In genomic region chr1:111535256-111536191, GRCh38 we compare ENCODE assay signal across 14 cellular contexts. TPM values are rescaled to one million over a fixed set of nuclear protein-coding genes. Genes with fewer than 3 reads are reported as not detected.
DNase-seq lines count a peak whose midpoint lies in the region; ATAC-seq and TF ChIP-seq lines count a peak whose summit lies in the region.
"Had no signal": no experiment of that assay in that cellular context is flagged by ENCODE, and none has a peak within 500 bp of the region (broad histone marks: within the 10 kb centered on the region; RNA-seq: fewer than 3 reads in every experiment).

No MANE protein-coding gene starts in this region.

- TF ChIP-seq EP300 in tibial nerve (IDR thresholded peaks at IDR 0.05), result peak in 1 of 2 donors; percentile 67

- peak; percentile 50 for DNase-seq in astrocyte of the hippocampus (ENCODE audit: low read depth, low spot score)
- peak; percentile 87 for DNase-seq in globus pallidus (ENCODE audit: low spot score)
- no peak for DNase-seq in neuronal stem cell (ENCODE audit: low spot score)
- no peak for DNase-seq in tibial nerve (ENCODE audit: low spot score in 2 of 2)
- DNase-seq in stimulated activated CD4-positive, alpha-beta T cell treated with anti-CD3 and anti-CD28 coated beads, Interleukin-2, amount 100 ng/mL, for 24 hours, result no peak
- DNase-seq in SW 1271 (lab: John Stamatoyannopoulos, UW), result no peak
- no peak for DNase-seq in RKO (ENCODE audit: low spot score)
- DNase-seq: GOT3; NK-92 treated with Interleukin-12 subunit alpha and Interleukin-12 subunit beta, amount 100 ng/mL, for 24 hours had no signal

- no peak overlapping the region for H2BK5ac ChIP-seq in neuronal stem cell (ENCODE audit: low read length)

- peaks cover 1 to 14% of the 10 kb centered on the region in 2 donors for H3K4me1 ChIP-seq in neuronal stem cell (ENCODE audit: control insufficient read depth in 2 of 2, insufficient read depth in 1 of 2, low read depth in 1 of 2, low read length in 2 of 2)
- H3K4me1 ChIP-seq in tibial nerve, result peaks cover 0 to 34% (median 6%) of the 10 kb centered on the region in 4 donors

- no peak overlapping the region for H4K8ac ChIP-seq in neuronal stem cell (ENCODE audit: low read depth, low read length)

- no peak overlapping the region for H3K23ac ChIP-seq in neuronal stem cell (ENCODE audit: low read depth, low read length, poor library complexity)

- H2BK120ac ChIP-seq in neuronal stem cell (ENCODE audit: low read depth, low read length), result no peak overlapping the region

- no peak for TF ChIP-seq CTCF in tibial nerve (IDR thresholded peaks at IDR 0.05)

- ATAC-seq in HG02623 (IDR thresholded peaks at IDR 0.05; ENCODE audit: unreplicated experiment), result no peak

- no peak overlapping the region for H2AK5ac ChIP-seq in neuronal stem cell (ENCODE audit: low read depth, low read length)

- H3K27me3 ChIP-seq in neuronal stem cell (ENCODE audit: control insufficient read depth in 3 of 3, insufficient read depth in 3 of 3, low read depth in 1 of 3, low read length in 3 of 3), result no peaks in the 10 kb centered on the region
- no peaks in the 10 kb centered on the region for H3K27me3 ChIP-seq in tibial nerve
- H3K27me3 ChIP-seq: cardiac muscle cell had no signal

- WGBS in neuronal stem cell (ENCODE audit: extremely low coverage in 2 of 2, insufficient read length in 2 of 2, insufficient replicate concordance in 1 of 2), 2 donors, result no CpG with 5 or more reads among the region's 14 CpGs
- 38% methylated on average over 14 of the region's 14 CpGs for WGBS in tibial nerve, 2 donors

- no peak overlapping the region for H3K14ac ChIP-seq in neuronal stem cell (ENCODE audit: low read length)

- no peaks in the 10 kb centered on the region for H3K9me3 ChIP-seq in neuronal stem cell (replicated peaks in 1 of 2; ENCODE audit: control insufficient read depth in 2 of 2, insufficient read depth in 1 of 2, low read depth in 1 of 2, low read length in 2 of 2)
- no peaks in the 10 kb centered on the region for H3K9me3 ChIP-seq in tibial nerve

- H2BK15ac ChIP-seq in neuronal stem cell (ENCODE audit: low read length), result no peak overlapping the region

- H4K91ac ChIP-seq in neuronal stem cell (ENCODE audit: low read depth, low read length, poor library complexity), result no peak overlapping the region

- no peak overlapping the region for H3K4ac ChIP-seq in neuronal stem cell (ENCODE audit: low read length)

- H2BK12ac ChIP-seq in neuronal stem cell (ENCODE audit: low read length), result no peak overlapping the region

- H3K27ac ChIP-seq in neuronal stem cell (replicated peaks; ENCODE audit: low read length), result no peak overlapping the region
- H3K27ac ChIP-seq in tibial nerve, result peak overlapping the region; percentile 48 to 88 (median 72)
- H3K27ac ChIP-seq: C4-2B, cardiac muscle cell, SK-N-MC had no signal

- no peak overlapping the region for H3K9ac ChIP-seq in neuronal stem cell (ENCODE audit: low read depth, low read length, poor library complexity)

- no peak overlapping the region for H3K18ac ChIP-seq in neuronal stem cell (ENCODE audit: low read length)

- no peak for TF ChIP-seq POLR2A in tibial nerve (IDR thresholded peaks at IDR 0.05)

- H3K79me1 ChIP-seq in neuronal stem cell (ENCODE audit: low read depth, low read length), result no peaks in the 10 kb centered on the region

- H3K4me3 ChIP-seq in neuronal stem cell (ENCODE audit: low read length in 2 of 2) (no peak overlapping the region), tibial nerve (no peak overlapping the region)
- H3K4me3 ChIP-seq: cardiac muscle cell, SK-N-MC had no signal

- H3K36me3 ChIP-seq in neuronal stem cell (replicated peaks in 1 of 2; ENCODE audit: control insufficient read depth in 2 of 2, insufficient read depth in 2 of 2, low read length in 2 of 2) (no peaks in the 10 kb centered on the region), tibial nerve (no peaks in the 10 kb centered on the region)
- H3K36me3 ChIP-seq: cardiac muscle cell had no signal

- no peak overlapping the region for H3K4me2 ChIP-seq in neuronal stem cell (ENCODE audit: insufficient read depth, low read length, poor library complexity, severe bottlenecking)

- peak overlapping the region; percentile 44 for H2AFZ ChIP-seq in neuronal stem cell (ENCODE audit: low read length)

RNA-seq across cellular contexts. Expression of gene ADORA3, which starts 32.1 kb away (rescaled TPM):
- not detected for polyA plus RNA-seq in neuronal stem cell (2013, experiment 1 of 2)
- not detected for polyA plus RNA-seq in neuronal stem cell (2013, experiment 2 of 2)
- 10 to 100 TPM in 2 of 4 donors, 1 to 10 TPM in 2; 5.3 to 17.5 (median 9.9) TPM for total RNA-seq in tibial nerve
- total RNA-seq: cardiac muscle cell, Daoy had no signal
- polyA plus RNA-seq: cardiac muscle cell had no signal

RNA-seq across cellular contexts. Expression of gene TMIGD3, which starts 32.1 kb away (rescaled TPM):
- polyA plus RNA-seq in neuronal stem cell (2013, experiment 1 of 2), result not detected
- not detected for polyA plus RNA-seq in neuronal stem cell (2013, experiment 2 of 2)
- 1 to 10 TPM in 2 of 4 donors, under 1 TPM in 2; 0.59 to 9.6 (median 2.3) TPM for total RNA-seq in tibial nerve
- total RNA-seq: cardiac muscle cell, Daoy had no signal
- polyA plus RNA-seq: cardiac muscle cell had no signal

Comparison
In these comparisons a context has a peak if more than half of its experiments do, and no peak if none do; other contexts are left out.
1. DNase-seq: peak in astrocyte of the hippocampus (single experiment) and globus pallidus (single experiment); none in neuronal stem cell (single experiment), tibial nerve (0 of 2), stimulated activated CD4-positive, alpha-beta T cell treated with anti-CD3 and anti-CD28 coated beads, Interleukin-2, amount 100 ng/mL, for 24 hours (0 of 2), SW 1271 (0 of 2) and RKO (single experiment).